ENCODE assay signal across 18 cellular contexts in genomic region chr2:230657462-230657861, GRCh38. TPM values are rescaled to one million over a fixed set of nuclear protein-coding genes. Genes with fewer than 3 reads are reported as not detected.
DNase-seq lines count a peak whose midpoint lies in the region; ATAC-seq, FAIRE-seq and TF ChIP-seq lines count a peak whose summit lies in the region.
"Had no signal": no experiment of that assay in that cellular context is flagged by ENCODE, and none has a peak within 500 bp of the region (broad histone marks: within the 10 kb centered on the region; RNA-seq: fewer than 3 reads in every experiment).

No MANE protein-coding gene starts in this region.

- TF ChIP-seq CTCF in OCI-LY3 (IDR thresholded peaks at IDR 0.05; ENCODE audit: low read depth, low read length) = no peak
- no peak for TF ChIP-seq CTCF in kidney (IDR thresholded peaks at IDR 0.05; ENCODE audit: borderline replicate concordance, extremely low read depth, insufficient read depth)

- H3K36me3 Mint-ChIP-seq in activated naive CD4-positive, alpha-beta T cell treated with anti-CD3 and anti-CD28 coated beads, Interleukin-2, amount 50 U/mL, for 24 hours = no peaks in the 10 kb centered on the region
- H3K36me3 Mint-ChIP-seq in activated naive CD8-positive, alpha-beta T cell treated with anti-CD3 and anti-CD28 coated beads, Interleukin-2, amount 10 ng/mL, durations not matched to agents 7 days and 5 days = peaks cover 9% of the 10 kb centered on the region
- no peaks in the 10 kb centered on the region for H3K36me3 Mint-ChIP-seq in stimulated activated memory B cell treated with anti-CD40 and anti-IgM and Interleukin-4, amounts not matched to agents 10 μg/mL and 1 μg/mL and 100 μg/mL, for 72 hours

- FAIRE-seq in kidney (lab: Jason Lieb, UNC) = no peak
- FAIRE-seq: bronchial epithelial cell, D721Med had no signal

- no peaks in the 10 kb centered on the region for H3K27me3 Mint-ChIP-seq in activated naive CD4-positive, alpha-beta T cell treated with anti-CD3 and anti-CD28 coated beads, Interleukin-2, amount 50 U/mL, for 24 hours
- H3K27me3 Mint-ChIP-seq in activated naive CD8-positive, alpha-beta T cell treated with anti-CD3 and anti-CD28 coated beads, Interleukin-2, amount 10 ng/mL, durations not matched to agents 7 days and 5 days = no peaks in the 10 kb centered on the region
- H3K27me3 Mint-ChIP-seq in stimulated activated memory B cell treated with anti-CD40 and anti-IgM and Interleukin-4, amounts not matched to agents 10 μg/mL and 1 μg/mL and 100 μg/mL, for 72 hours = no peaks in the 10 kb centered on the region

- H3K27ac ChIP-seq in OCI-LY3 (ENCODE audit: low read length) (peak overlapping the region; percentile 100), kidney (ENCODE audit: low read depth in 2 of 2, low read length in 2 of 2) (no peak overlapping the region)
- H3K27ac ChIP-seq: esophagus muscularis mucosa, left ventricle myocardium inferior, ovary, testis had no signal

- peak overlapping the region; percentile 51 for H3K27ac Mint-ChIP-seq in activated naive CD4-positive, alpha-beta T cell treated with anti-CD3 and anti-CD28 coated beads, Interleukin-2, amount 50 U/mL, for 24 hours
- peak overlapping the region; percentile 98 for H3K27ac Mint-ChIP-seq in activated naive CD8-positive, alpha-beta T cell treated with anti-CD3 and anti-CD28 coated beads, Interleukin-2, amount 10 ng/mL, durations not matched to agents 7 days and 5 days
- H3K27ac Mint-ChIP-seq in stimulated activated memory B cell treated with anti-CD40 and anti-IgM and Interleukin-4, amounts not matched to agents 10 μg/mL and 1 μg/mL and 100 μg/mL, for 72 hours = peak overlapping the region; percentile 89

- H3K27me3 ChIP-seq in OCI-LY3 (ENCODE audit: low read depth, low read length) = no peaks in the 10 kb centered on the region
- H3K27me3 ChIP-seq: esophagus muscularis mucosa, ovary, testis had no signal

- H3K9ac ChIP-seq in OCI-LY3 (ENCODE audit: low read length) (peak overlapping the region; percentile 96; the same call in 1 of the 2 replicates), kidney (ENCODE audit: low read length in 2 of 2) (no peak overlapping the region)

- H3K9me3 ChIP-seq in OCI-LY3 (ENCODE audit: insufficient read depth, low read length) = no peaks in the 10 kb centered on the region
- no peaks in the 10 kb centered on the region for H3K9me3 ChIP-seq in kidney (ENCODE audit: control insufficient read depth in 1 of 2, low read length in 2 of 2)
- H3K9me3 ChIP-seq: esophagus muscularis mucosa, left ventricle myocardium inferior, ovary, testis had no signal

- ATAC-seq in activated naive CD8-positive, alpha-beta T cell treated with anti-CD3 and anti-CD28 coated beads, Interleukin-2, amount 10 ng/mL, durations not matched to agents 7 days and 5 days (ENCODE audit: low read depth) = no peak
- ATAC-seq in stimulated activated memory B cell treated with anti-CD40 and anti-IgM and Interleukin-4, amounts not matched to agents 10 μg/mL and 1 μg/mL and 100 μg/mL, for 72 hours = no peak
- no peak for ATAC-seq in HG03521 (IDR thresholded peaks at IDR 0.05; ENCODE audit: unreplicated experiment)

- DNase-seq in activated naive CD4-positive, alpha-beta T cell treated with anti-CD3 and anti-CD28 coated beads, Interleukin-2, amount 50 U/mL, for 16 hours = no peak
- DNase-seq in activated naive CD8-positive, alpha-beta T cell treated with anti-CD3 and anti-CD28 coated beads, Interleukin-2, amount 10 ng/mL, durations not matched to agents 7 days and 5 days = no peak
- DNase-seq in NCI-H1092 (lab: John Stamatoyannopoulos, UW) (no peak), kidney (no peak)
- DNase-seq: GF-D8; Karpas-422; left ventricle myocardium inferior; NCI-H1105 treated with DMSO at 0.1 percent for 48 hours; ovary; stimulated activated CD4-positive, alpha-beta T cell treated with anti-CD3 and anti-CD28 coated beads, Interleukin-2, amount 100 ng/mL, for 48 hours; testis had no signal

- POLR2A ChIA-PET in activated naive CD8-positive, alpha-beta T cell treated with anti-CD3 and anti-CD28 coated beads, Interleukin-2, amount 10 ng/mL, durations not matched to agents 7 days and 5 days (lab: Charles Lee) = interaction anchor here (0.7 to 7.2 kb wide), 10 partner anchors 8 to 438 kb away, joined by 3 to 111 read pairs (median 18); partner anchors contain the start of genes CAB39 and SP110

- peak overlapping the region; percentile 89 for H3K4me2 ChIP-seq in OCI-LY3 (ENCODE audit: low read length)

- no peak overlapping the region for H2AFZ ChIP-seq in OCI-LY3 (ENCODE audit: low read depth, low read length)

- intact Hi-C loops in kidney (cut with DNase I) = no loop called here

- no peaks in the 10 kb centered on the region for H4K20me1 ChIP-seq in OCI-LY3 (ENCODE audit: insufficient read depth, low read length)

- H3K4me1 ChIP-seq in OCI-LY3 (ENCODE audit: low read length) = peaks cover 59% of the 10 kb centered on the region
- peaks cover 0 to 2% of the 10 kb centered on the region in 2 donors for H3K4me1 ChIP-seq in kidney (ENCODE audit: control insufficient read depth in 1 of 2, insufficient read depth in 1 of 2, low read depth in 1 of 2, low read length in 2 of 2)

- H3K4me3 Mint-ChIP-seq in activated naive CD4-positive, alpha-beta T cell treated with anti-CD3 and anti-CD28 coated beads, Interleukin-2, amount 50 U/mL, for 24 hours = no peak overlapping the region
- H3K4me3 Mint-ChIP-seq in activated naive CD8-positive, alpha-beta T cell treated with anti-CD3 and anti-CD28 coated beads, Interleukin-2, amount 10 ng/mL, durations not matched to agents 7 days and 5 days = peak overlapping the region; percentile 93
- H3K4me3 Mint-ChIP-seq in stimulated activated memory B cell treated with anti-CD40 and anti-IgM and Interleukin-4, amounts not matched to agents 10 μg/mL and 1 μg/mL and 100 μg/mL, for 72 hours = peak overlapping the region; percentile 42

- H3K4me3 ChIP-seq in OCI-LY3 (ENCODE audit: low read length) (0 out of 2 replicates have a peak overlapping the region, but pooled peaks have one; percentile 74), kidney (ENCODE audit: low read length in 2 of 2) (no peak overlapping the region)
- H3K4me3 ChIP-seq: esophagus muscularis mucosa, left ventricle myocardium inferior, ovary, testis had no signal

- no peaks in the 10 kb centered on the region for H3K36me3 ChIP-seq in OCI-LY3 (replicated peaks; ENCODE audit: low read depth, low read length)
- H3K36me3 ChIP-seq in kidney (ENCODE audit: control insufficient read depth in 1 of 2, insufficient read depth in 2 of 2, low read length in 2 of 2) = no peaks in the 10 kb centered on the region
- H3K36me3 ChIP-seq: esophagus muscularis mucosa, left ventricle myocardium inferior, ovary had no signal

- peaks cover 77% of the 10 kb centered on the region for H3K4me1 Mint-ChIP-seq in activated naive CD4-positive, alpha-beta T cell treated with anti-CD3 and anti-CD28 coated beads, Interleukin-2, amount 50 U/mL, for 24 hours
- peaks cover 65% of the 10 kb centered on the region for H3K4me1 Mint-ChIP-seq in activated naive CD8-positive, alpha-beta T cell treated with anti-CD3 and anti-CD28 coated beads, Interleukin-2, amount 10 ng/mL, durations not matched to agents 7 days and 5 days
- peaks cover 69% of the 10 kb centered on the region for H3K4me1 Mint-ChIP-seq in stimulated activated memory B cell treated with anti-CD40 and anti-IgM and Interleukin-4, amounts not matched to agents 10 μg/mL and 1 μg/mL and 100 μg/mL, for 72 hours

- H3K9me3 Mint-ChIP-seq in activated naive CD4-positive, alpha-beta T cell treated with anti-CD3 and anti-CD28 coated beads, Interleukin-2, amount 50 U/mL, for 24 hours = no peaks in the 10 kb centered on the region
- no peaks in the 10 kb centered on the region for H3K9me3 Mint-ChIP-seq in activated naive CD8-positive, alpha-beta T cell treated with anti-CD3 and anti-CD28 coated beads, Interleukin-2, amount 10 ng/mL, durations not matched to agents 7 days and 5 days
- H3K9me3 Mint-ChIP-seq in stimulated activated memory B cell treated with anti-CD40 and anti-IgM and Interleukin-4, amounts not matched to agents 10 μg/mL and 1 μg/mL and 100 μg/mL, for 72 hours = no peaks in the 10 kb centered on the region

- peaks cover 13% of the 10 kb centered on the region; the same call in 1 of the 2 replicates for H3K79me2 ChIP-seq in OCI-LY3 (ENCODE audit: low read length)

RNA-seq across cellular contexts. Expression of gene CAB39, which starts 55.2 kb away (rescaled TPM):
- total RNA-seq in activated naive CD8-positive, alpha-beta T cell treated with anti-CD3 and anti-CD28 coated beads, Interleukin-2, amount 10 ng/mL, durations not matched to agents 7 days and 5 days = 100 to 1,000 TPM; 138 to 143 TPM
- total RNA-seq in kidney = 77.6 TPM
- polyA plus RNA-seq in kidney (ENCODE audit: insufficient read depth, low read depth, low replicate concordance) = 39.1 TPM
